In the genomic region with DNA sequence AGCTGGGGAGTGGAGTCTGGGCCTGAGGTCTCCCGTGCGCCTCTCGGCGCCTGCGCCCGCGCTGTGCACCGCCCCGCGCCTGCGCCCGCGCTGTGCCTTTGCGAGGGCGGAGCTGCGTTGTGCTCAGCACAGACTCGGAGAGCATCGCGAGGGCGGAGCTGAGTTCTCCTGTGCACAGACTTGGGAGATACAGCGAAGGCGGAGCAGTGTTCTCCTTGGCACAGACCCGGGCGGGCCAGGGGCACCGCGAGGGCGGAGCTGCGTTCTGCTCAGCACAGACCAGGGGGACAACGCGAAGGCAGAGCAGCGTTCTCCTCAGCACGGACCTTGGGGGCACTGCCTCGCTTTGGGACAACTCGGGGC, we compare ENCODE assay signal across 8 cellular contexts.
DNase-seq lines count a peak whose midpoint lies in the region; ATAC-seq and TF ChIP-seq lines count a peak whose summit lies in the region.
"Not testable (repeated sequence)": the region's sequence is repeated elsewhere in the genome, so short reads cannot be mapped to it uniquely, and the experiment has no call there.

No MANE protein-coding gene starts in this region.

- H3K27ac ChIP-seq in mesodermal cell (ENCODE audit: low read depth, low read length, severe bottlenecking) = not testable (repeated sequence)

- H3K4me1 ChIP-seq in mesodermal cell (ENCODE audit: control insufficient read depth, insufficient read depth, low read length, poor library complexity, severe bottlenecking) = not testable (repeated sequence)

- peak; percentile 69 for DNase-seq in Caki2 (ENCODE audit: low read depth)
- DNase-seq in RPMI7951 (ENCODE audit: low read depth) = peak; percentile 68
- peak; percentile 6 for DNase-seq in activated naive CD8-positive, alpha-beta T cell treated with anti-CD3 and anti-CD28 coated beads, Interleukin-2, amount 50 U/mL, for 24 hours
- peak; percentile 40 to 68 for DNase-seq in foreskin fibroblast
- DNase-seq in stimulated activated CD4-positive, alpha-beta T cell treated with anti-CD3 and anti-CD28 coated beads, Interleukin-4, amount 100 ng/mL, for 4 hours = peak; percentile 14 to 18

- not testable (repeated sequence) for H3K9me3 Mint-ChIP-seq in activated naive CD8-positive, alpha-beta T cell treated with anti-CD3 and anti-CD28 coated beads, Interleukin-2, amount 50 U/mL, for 24 hours

- H3K4me1 Mint-ChIP-seq in activated naive CD8-positive, alpha-beta T cell treated with anti-CD3 and anti-CD28 coated beads, Interleukin-2, amount 50 U/mL, for 24 hours = not testable (repeated sequence)

- not testable (repeated sequence) for H3K27me3 Mint-ChIP-seq in activated naive CD8-positive, alpha-beta T cell treated with anti-CD3 and anti-CD28 coated beads, Interleukin-2, amount 50 U/mL, for 24 hours

- WGBS in mesodermal cell (ENCODE audit: insufficient coverage in 2 of 2), 2 experiments = 2 to 10% methylated on average over 11 of the region's 34 CpGs

- H3K4me3 ChIP-seq in foreskin fibroblast (ENCODE audit: low read depth in 1 of 2, low read length in 2 of 2) (peak overlapping the region; percentile 35 to 62), mesodermal cell (ENCODE audit: extremely low read depth, insufficient read depth, low read length, poor library complexity, severe bottlenecking) (peak overlapping the region; percentile 43)

- H3K36me3 ChIP-seq in mesodermal cell (ENCODE audit: control insufficient read depth, insufficient read depth, low read length) = not testable (repeated sequence)

- ATAC-seq in GM21423 (IDR thresholded peaks at IDR 0.05; ENCODE audit: unreplicated experiment) (peak; percentile 94), HG03159 (IDR thresholded peaks at IDR 0.05; ENCODE audit: unreplicated experiment) (peak; percentile 85)
- ATAC-seq in activated naive CD8-positive, alpha-beta T cell treated with anti-CD3 and anti-CD28 coated beads, Interleukin-2, amount 50 U/mL, for 24 hours = peak; percentile 92

- not testable (repeated sequence) for H3K27ac Mint-ChIP-seq in activated naive CD8-positive, alpha-beta T cell treated with anti-CD3 and anti-CD28 coated beads, Interleukin-2, amount 50 U/mL, for 24 hours

- H3K36me3 Mint-ChIP-seq in activated naive CD8-positive, alpha-beta T cell treated with anti-CD3 and anti-CD28 coated beads, Interleukin-2, amount 50 U/mL, for 24 hours (ENCODE audit: low read depth) = not testable (repeated sequence)

- in situ Hi-C loops in Caki2 (cut with HindIII; ENCODE audit: low pct_unique_long_range_greater_than_20kb, low sequenced_read_pairs) = not testable (repeated sequence)

- peak overlapping the region; percentile 64 for H3K4me3 Mint-ChIP-seq in activated naive CD8-positive, alpha-beta T cell treated with anti-CD3 and anti-CD28 coated beads, Interleukin-2, amount 50 U/mL, for 24 hours

- TF ChIP-seq CTCF in foreskin fibroblast (IDR thresholded peaks at IDR 0.05; ENCODE audit: low read depth, low read length) = not testable (repeated sequence)

- H3K9me3 ChIP-seq in mesodermal cell (ENCODE audit: control insufficient read depth, low read length) = not testable (repeated sequence)

Comparison
In these comparisons a context has a peak if more than half of its experiments do, and no peak if none do; other contexts are left out.
1. DNase-seq: peak in every context shown above with its lines; median percentile 69 in Caki2; 68 in RPMI7951; 54 in foreskin fibroblast; 16 in stimulated activated CD4-positive, alpha-beta T cell treated with anti-CD3 and anti-CD28 coated beads, Interleukin-4, amount 100 ng/mL, for 4 hours; 6 in activated naive CD8-positive, alpha-beta T cell treated with anti-CD3 and anti-CD28 coated beads, Interleukin-2, amount 50 U/mL, for 24 hours.